Comparison of ENCODE assay signal across 2 cellular contexts in genomic region chr5:163504091-163504931, GRCh38.
TF ChIP-seq lines count a peak whose summit lies in the region.

No MANE protein-coding gene starts in this region.

TF ChIP-seq in SK-N-SH, 30 proteins besides CTCF, POLR2A, EP300 and RAD21 (continued from another document):
- TF ChIP-seq PBX3 (IDR thresholded peaks at IDR 0.05) = 0 out of 2 replicates have a peak, but pooled peaks have one; percentile 5
- no peak for TF ChIP-seq NRF1 (IDR thresholded peaks at IDR 0.05; ENCODE audit: low read depth, low read length)
- no peak for TF ChIP-seq SMC3 (IDR thresholded peaks at IDR 0.05; ENCODE audit: low read depth, low read length)
- 0 out of 2 replicates have a peak, but pooled peaks have one; percentile 22 for TF ChIP-seq MAX (IDR thresholded peaks at IDR 0.05; ENCODE audit: low read depth)
- TF ChIP-seq POLR2AphosphoS5 (IDR thresholded peaks at IDR 0.05; ENCODE audit: low read depth, low read length) = peak; percentile 49; the same call in 1 of the 2 replicates

TF ChIP-seq in GM12878, 131 proteins besides CTCF, POLR2A, EP300 and RAD21 (continued from another document and continues in another):
- TF ChIP-seq REST (IDR thresholded peaks at IDR 0.05; ENCODE audit: low read depth, low read length) (no peak), YBX1 (IDR thresholded peaks at IDR 0.05) (no peak), BCL11A (IDR thresholded peaks at IDR 0.05; ENCODE audit: low read depth, low read length) (0 out of 2 replicates have a peak, but pooled peaks have one; percentile 18), RFX5 (IDR thresholded peaks at IDR 0.05; ENCODE audit: low read depth, low read length) (no peak), SPI1 (IDR thresholded peaks at IDR 0.05; ENCODE audit: borderline replicate concordance, insufficient read depth, low read depth, low read length) (peak; percentile 12; the same call in 1 of the 2 replicates), SUZ12 (IDR thresholded peaks at IDR 0.05; ENCODE audit: unreplicated experiment) (no peak), CREM (IDR thresholded peaks at IDR 0.05; ENCODE audit: low read depth) (no peak), TAF1 (IDR thresholded peaks at IDR 0.05; ENCODE audit: borderline replicate concordance, low read depth, low read length) (no peak; the same call in 1 of the 2 replicates), SMARCA5 (IDR thresholded peaks at IDR 0.05) (0 out of 2 replicates have a peak, but pooled peaks have one; percentile 48), ESRRA (IDR thresholded peaks at IDR 0.05; ENCODE audit: low read length) (no peak), PBX3 (IDR thresholded peaks at IDR 0.05; ENCODE audit: insufficient replicate concordance, low read depth, low read length) (no peak), NR2C1 (IDR thresholded peaks at IDR 0.05) (no peak), ZBTB33 (IDR thresholded peaks at IDR 0.05) (no peak), NKRF (conservative IDR thresholded peaks at IDR 0.05) (no peak), WRNIP1 (IDR thresholded peaks at IDR 0.05; ENCODE audit: borderline replicate concordance, low read depth, low read length) (no peak), CEBPB (IDR thresholded peaks at IDR 0.05; ENCODE audit: borderline replicate concordance in 1 of 2, low read depth in 2 of 2, low read length in 2 of 2) (no peak), MXI1 (IDR thresholded peaks at IDR 0.05; ENCODE audit: low read depth, low read length) (no peak), USF1 (IDR thresholded peaks at IDR 0.05; ENCODE audit: borderline replicate concordance, extremely low read length, insufficient read depth, low read depth, low read length) (no peak), ZNF274 (IDR thresholded peaks at IDR 0.05; ENCODE audit: insufficient read depth, insufficient read length) (no peak), RBBP5 (conservative IDR thresholded peaks at IDR 0.05) (no peak), CBFB (IDR thresholded peaks at IDR 0.05; ENCODE audit: low read depth) (peak; percentile 53), SMAD1 (IDR thresholded peaks at IDR 0.05; ENCODE audit: low read depth, partially characterized antibody) (no peak), YY1 (IDR thresholded peaks at IDR 0.05; ENCODE audit: low read depth, low read length) (no peak), E2F4 (IDR thresholded peaks at IDR 0.05; ENCODE audit: low read depth, low read length) (no peak), RB1 (IDR thresholded peaks at IDR 0.05; ENCODE audit: borderline replicate concordance) (no peak), KDM1A (IDR thresholded peaks at IDR 0.05; ENCODE audit: borderline replicate concordance) (no peak), DPF2 (IDR thresholded peaks at IDR 0.05) (peak; percentile 42; the same call in 1 of the 2 replicates), BRCA1 (IDR thresholded peaks at IDR 0.05; ENCODE audit: low read depth, low read length) (no peak), CBX5 (IDR thresholded peaks at IDR 0.05; ENCODE audit: low read depth) (no peak), MEF2B (IDR thresholded peaks at IDR 0.05; ENCODE audit: partially characterized antibody, poor library complexity, severe bottlenecking) (no peak), GABPA (IDR thresholded peaks at IDR 0.05; ENCODE audit: low read depth) (0 out of 2 replicates have a peak, but pooled peaks have one; percentile 3), GATAD2B (conservative IDR thresholded peaks at IDR 0.05; ENCODE audit: low read depth) (0 out of 2 replicates have a peak, but pooled peaks have one; percentile 29), ZNF217 (IDR thresholded peaks at IDR 0.05) (no peak), CUX1 (IDR thresholded peaks at IDR 0.05; ENCODE audit: insufficient replicate concordance, low read depth, low read length) (no peak), EZH2 (IDR thresholded peaks at IDR 0.05; ENCODE audit: borderline replicate concordance, control insufficient read depth, low read depth, low read length) (no peak), ZNF687 (IDR thresholded peaks at IDR 0.05) (0 out of 2 replicates have a peak, but pooled peaks have one; percentile 34)
